8 cellular contexts compared by ENCODE assay signal in the genomic region with DNA sequence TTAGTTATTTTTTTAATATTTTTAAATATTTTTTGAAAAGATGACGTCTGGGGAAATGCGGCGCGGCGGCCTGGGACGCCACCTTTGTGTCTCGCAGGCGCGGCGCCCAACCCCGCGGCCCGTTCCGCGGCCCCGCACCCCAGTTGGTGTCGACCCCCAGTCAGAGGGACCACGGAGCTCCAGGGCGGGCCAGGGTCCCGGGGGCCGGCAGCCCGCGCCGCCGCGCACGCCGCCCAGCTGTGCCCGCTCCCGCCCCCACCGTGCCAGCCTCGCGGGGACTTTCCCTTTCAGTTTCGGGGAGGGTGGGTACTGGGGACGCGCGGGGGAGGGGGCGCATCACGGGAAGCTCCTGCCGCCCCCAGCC.
DNase-seq lines count a peak whose midpoint lies in the region; ATAC-seq lines count a peak whose summit lies in the region.

No MANE protein-coding gene starts in this region.

- peaks cover 19% of the 10 kb centered on the region for H3K36me3 ChIP-seq in neuron (ENCODE audit: insufficient read depth, low read length)

- no peaks in the 10 kb centered on the region for H3K9me3 ChIP-seq in neuron (ENCODE audit: low read length)

- DNase-seq in activated CD4-positive, alpha-beta T cell treated with anti-CD3 and anti-CD28 coated beads, Interleukin-2, amount 50 U/mL, for 1 hour, result peak; percentile 28
- DNase-seq in epithelial cell of prostate (ENCODE audit: low read depth, low spot score) (no peak), SKM-1 (lab: John Stamatoyannopoulos, UW; ENCODE audit: unreplicated experiment) (no peak)

- peak overlapping the region; percentile 59 for H3K4me3 ChIP-seq in neuron (ENCODE audit: low read length)

- H2AFZ ChIP-seq in neuron (ENCODE audit: low read depth, low read length), result no peak overlapping the region

- peak overlapping the region; percentile 86 for H3K27ac ChIP-seq in epithelial cell of prostate

- H3K4me1 ChIP-seq in neuron (ENCODE audit: insufficient read depth, low read length), result peaks cover 48% of the 10 kb centered on the region

- ATAC-seq in HG02759 (IDR thresholded peaks at IDR 0.05; ENCODE audit: unreplicated experiment) (peak; percentile 30), GM19324 (IDR thresholded peaks at IDR 0.05; ENCODE audit: low FRiP score, unreplicated experiment) (no peak), HG03378 (IDR thresholded peaks at IDR 0.05; ENCODE audit: unreplicated experiment) (no peak), HG03039 (IDR thresholded peaks at IDR 0.05; ENCODE audit: unreplicated experiment) (no peak)

- no peaks in the 10 kb centered on the region for H3K27me3 ChIP-seq in neuron (ENCODE audit: insufficient read depth, low read length)
